In genomic region chr6:141158740-141159139, GRCh38 we compare ENCODE assay signal across 33 cellular contexts.
DNase-seq lines count a peak whose midpoint lies in the region; ATAC-seq and TF ChIP-seq lines count a peak whose summit lies in the region.
"Had no signal": no experiment of that assay in that cellular context is flagged by ENCODE, and none has a peak within 500 bp of the region (broad histone marks: within the 10 kb centered on the region; RNA-seq: fewer than 3 reads in every experiment).

No MANE protein-coding gene starts in this region.

- peaks cover 13% of the 10 kb centered on the region for H3K9me3 Mint-ChIP-seq in activated CD4-positive, alpha-beta memory T cell treated with anti-CD3 and anti-CD28 coated beads for 36 hours
- H3K9me3 Mint-ChIP-seq: activated T-helper 1 cell treated with anti-CD3 and anti-CD28 coated beads, Interleukin-12 subunit alpha, Interleukin-12 subunit beta, Interleukin-2, Interleukin-4 antibody, amounts not matched to agents 30 ng/mL and 10 ng/mL and 1 ng/mL, durations not matched to agents 14 hours and 24 hours and 36 hours; CD4-positive, alpha-beta memory T cell; natural killer cell treated with Interleukin-12 subunit alpha and Interleukin-12 subunit beta and Interleukin-15 and Interleukin-18, amount 100 ng/mL, for 72 hours had no signal

- WGBS in spleen, 5 donors: 64 to 87% (median 79%) methylated on average over 1 of the region's 1 CpG

- H3K27me3 ChIP-seq in spleen (replicated peaks in 1 of 7) (no peaks in the 10 kb centered on the region), Peyer's patch (no peaks in the 10 kb centered on the region)
- H3K27me3 ChIP-seq: MG63, pancreas, stomach, thyroid gland, vagina had no signal

- H3K27ac Mint-ChIP-seq in activated CD4-positive, alpha-beta memory T cell treated with anti-CD3 and anti-CD28 coated beads for 36 hours: no peak overlapping the region
- H3K27ac Mint-ChIP-seq: activated CD8-positive, alpha-beta T cell treated with anti-CD3 and anti-CD28 coated beads for 36 hours; activated naive CD4-positive, alpha-beta T cell treated with anti-CD3 and anti-CD28 coated beads for 36 hours; activated T-helper 1 cell treated with anti-CD3 and anti-CD28 coated beads, Interleukin-12 subunit alpha, Interleukin-12 subunit beta, Interleukin-2, Interleukin-4 antibody, amounts not matched to agents 30 ng/mL and 10 ng/mL and 1 ng/mL, durations not matched to agents 14 hours and 24 hours and 36 hours; CD4-positive, alpha-beta memory T cell; dendritic cell treated with granulocyte-macrophage colony-stimulating factor and Interleukin-4, amounts not matched to agents 40 ng/mL and 50 ng/mL, for 4 days; endodermal cell; natural killer cell treated with Interleukin-12 subunit alpha and Interleukin-12 subunit beta and Interleukin-15 and Interleukin-18, amount 100 ng/mL, for 72 hours had no signal

- H3K4me3 ChIP-seq in spleen (no peak overlapping the region), Peyer's patch (no peak overlapping the region)
- H3K4me3 ChIP-seq: A549, GM12878, lower lobe of right lung, MG63, pancreas, stomach, thyroid gland, vagina had no signal

- H3K27ac ChIP-seq in spleen: no peak overlapping the region
- H3K27ac ChIP-seq in Peyer's patch: no peak overlapping the region
- H3K27ac ChIP-seq: A549, lower lobe of right lung, pancreas, stomach, vagina had no signal

- H3K9me3 ChIP-seq in spleen: no peaks in the 10 kb centered on the region
- H3K9me3 ChIP-seq in Peyer's patch: no peaks in the 10 kb centered on the region
- H3K9me3 ChIP-seq: A549, lower lobe of right lung, pancreas, stomach, thyroid gland, vagina had no signal

- TF ChIP-seq POLR2A in spleen (IDR thresholded peaks at IDR 0.05): no peak
- no peak for TF ChIP-seq POLR2A in Peyer's patch (IDR thresholded peaks at IDR 0.05)

- DNase-seq in Right ventricle myocardium superior (no peak), cardiac septum (ENCODE audit: low spot score) (no peak), foreskin melanocyte (peak; percentile 35), myocyte (ENCODE audit: low read depth) (peak; percentile 10), spleen (no peak), Peyer's patch (no peak)
- no peak for DNase-seq in activated CD4-positive, alpha-beta memory T cell treated with anti-CD3 and anti-CD28 coated beads for 36 hours
- DNase-seq: activated CD4-positive, alpha-beta T cell treated with anti-CD3 and anti-CD28 coated beads for 1 hour; activated CD8-positive, alpha-beta memory T cell treated with anti-CD3 and anti-CD28 coated beads, Interleukin-2, amount 50 U/mL, for 48 hours; activated CD8-positive, alpha-beta T cell treated with anti-CD3 and anti-CD28 coated beads for 36 hours; activated naive CD4-positive, alpha-beta T cell treated with anti-CD3 and anti-CD28 coated beads for 36 hours; AML-193; CD4-positive, alpha-beta memory T cell; endodermal cell; H7; KBM-7; kidney glomerular epithelial cell; lower lobe of right lung; MG63; NCI-H1436; NCI-H446; pancreas; stimulated activated CD4-positive, alpha-beta T cell treated with anti-CD3 and anti-CD28 coated beads, Interleukin-12 subunit alpha, Interleukin-12 subunit beta, amount 100 ng/mL, for 4 hours; stimulated activated CD4-positive, alpha-beta T cell treated with anti-CD3 and anti-CD28 coated beads, Interleukin-2, amount 100 ng/mL, for 48 hours; stomach; thyroid gland had no signal

- CTCF ChIA-PET in activated CD4-positive, alpha-beta memory T cell treated with anti-CD3 and anti-CD28 coated beads for 36 hours (lab: Charles Lee): no interaction called here

- intact Hi-C loops in Right ventricle myocardium superior (cut with DNase I): no loop called here
- intact Hi-C loops in cardiac septum (cut with DNase I): loop anchor here (10.0 kb wide), 1 partner anchor 306 kb away; no protein-coding TSS in a partner anchor
- intact Hi-C loops in spleen (cut with DNase I; ENCODE audit: low total_unique reads): no loop called here
- intact Hi-C loops in activated CD4-positive, alpha-beta memory T cell treated with anti-CD3 and anti-CD28 coated beads for 36 hours (cut with micrococcal nuclease): no loop called here

- H3K36me3 Mint-ChIP-seq in activated CD4-positive, alpha-beta memory T cell treated with anti-CD3 and anti-CD28 coated beads for 36 hours: peaks cover 2% of the 10 kb centered on the region
- H3K36me3 Mint-ChIP-seq: CD4-positive, alpha-beta memory T cell; natural killer cell treated with Interleukin-12 subunit alpha and Interleukin-12 subunit beta and Interleukin-15 and Interleukin-18, amount 100 ng/mL, for 72 hours had no signal

- H3K36me3 ChIP-seq in spleen (no peaks in the 10 kb centered on the region), Peyer's patch (no peaks in the 10 kb centered on the region)
- H3K36me3 ChIP-seq: lower lobe of right lung, MG63, pancreas, stomach, thyroid gland, vagina had no signal

- H3K4me1 Mint-ChIP-seq in activated CD4-positive, alpha-beta memory T cell treated with anti-CD3 and anti-CD28 coated beads for 36 hours (ENCODE audit: low read depth): peaks cover 5% of the 10 kb centered on the region
- H3K4me1 Mint-ChIP-seq: endodermal cell had no signal

- POLR2A ChIA-PET in activated CD4-positive, alpha-beta memory T cell treated with anti-CD3 and anti-CD28 coated beads for 36 hours (lab: Charles Lee): no interaction called here

- TF ChIP-seq CTCF in spleen (IDR thresholded peaks at IDR 0.05 in 8 of 11, conservative IDR thresholded peaks at IDR 0.05 in 3 of 11) (no peak), Peyer's patch (IDR thresholded peaks at IDR 0.05) (no peak)

- H3K27me3 Mint-ChIP-seq in activated CD4-positive, alpha-beta memory T cell treated with anti-CD3 and anti-CD28 coated beads for 36 hours: no peaks in the 10 kb centered on the region
- H3K27me3 Mint-ChIP-seq: dendritic cell treated with granulocyte-macrophage colony-stimulating factor and Interleukin-4, amounts not matched to agents 40 ng/mL and 50 ng/mL, for 4 days; natural killer cell treated with Interleukin-12 subunit alpha and Interleukin-12 subunit beta and Interleukin-15 and Interleukin-18, amount 100 ng/mL, for 72 hours had no signal

- H3K4me1 ChIP-seq in spleen (no peaks in the 10 kb centered on the region), Peyer's patch (no peaks in the 10 kb centered on the region)
- H3K4me1 ChIP-seq: A549, lower lobe of right lung, pancreas, vagina had no signal

- ATAC-seq in Right ventricle myocardium superior (ENCODE audit: poor library complexity) (peak; percentile 77), GM21447 (IDR thresholded peaks at IDR 0.05; ENCODE audit: unreplicated experiment) (no peak)
- ATAC-seq: A549; activated CD8-positive, alpha-beta T cell treated with anti-CD3 and anti-CD28 coated beads for 36 hours; GM12878; lower lobe of right lung; natural killer cell treated with Interleukin-12 subunit alpha and Interleukin-12 subunit beta and Interleukin-15 and Interleukin-18, amount 100 ng/mL, for 72 hours; pancreas had no signal

- no peak overlapping the region for H3K4me3 Mint-ChIP-seq in activated CD4-positive, alpha-beta memory T cell treated with anti-CD3 and anti-CD28 coated beads for 36 hours
- H3K4me3 Mint-ChIP-seq: activated CD8-positive, alpha-beta T cell treated with anti-CD3 and anti-CD28 coated beads for 36 hours; activated naive CD4-positive, alpha-beta T cell treated with anti-CD3 and anti-CD28 coated beads for 36 hours; activated T-helper 1 cell treated with anti-CD3 and anti-CD28 coated beads, Interleukin-12 subunit alpha, Interleukin-12 subunit beta, Interleukin-2, Interleukin-4 antibody, amounts not matched to agents 30 ng/mL and 10 ng/mL and 1 ng/mL, durations not matched to agents 14 hours and 24 hours and 36 hours; CD4-positive, alpha-beta memory T cell; dendritic cell treated with granulocyte-macrophage colony-stimulating factor and Interleukin-4, amounts not matched to agents 40 ng/mL and 50 ng/mL, for 4 days; endodermal cell; natural killer cell treated with Interleukin-12 subunit alpha and Interleukin-12 subunit beta and Interleukin-15 and Interleukin-18, amount 100 ng/mL, for 72 hours had no signal

Comparison
In these comparisons a context has a peak if more than half of its experiments do, and no peak if none do; other contexts are left out.
1. DNase-seq: peak in foreskin melanocyte (single experiment) and myocyte (single experiment); none in Right ventricle myocardium superior (single experiment), cardiac septum (single experiment), spleen (single experiment), activated CD4-positive, alpha-beta memory T cell treated with anti-CD3 and anti-CD28 coated beads for 36 hours (single experiment) and Peyer's patch (0 of 3).